15 cellular contexts compared by ENCODE assay signal in genomic region chr18:12409466-12409865, GRCh38. TPM values are rescaled to one million over a fixed set of nuclear protein-coding genes. Genes with fewer than 3 reads are reported as not detected.
DNase-seq lines count a peak whose midpoint lies in the region; ATAC-seq, FAIRE-seq and TF ChIP-seq lines count a peak whose summit lies in the region.
"Had no signal": no experiment of that assay in that cellular context is flagged by ENCODE, and none has a peak within 500 bp of the region (broad histone marks: within the 10 kb centered on the region; RNA-seq: fewer than 3 reads in every experiment).

No MANE protein-coding gene starts in this region.

- RAD21 ChIA-PET in GM12878 (lab: Charles Lee; ENCODE audit: unreplicated experiment): no interaction called here

- no TSS peak for BruUV-seq in GM12878 (replicated peaks; lab: Mats Ljungman, UMichigan)

- H2AFZ ChIP-seq in KMS-11 (ENCODE audit: low read depth): no peak overlapping the region
- no peak overlapping the region for H2AFZ ChIP-seq in GM12878 (ENCODE audit: control insufficient read depth, low read depth, low read length)
- no peak overlapping the region for H2AFZ ChIP-seq in neural progenitor cell (replicated peaks)

- WGBS in GM12878 (ENCODE audit: insufficient coverage, insufficient replicate concordance, low lambda C conversion rate, missing lambda C conversion rate): 65% methylated on average over 3 of the region's 3 CpGs

- peak overlapping the region; percentile 66 for H3K4me2 ChIP-seq in KMS-11
- H3K4me2 ChIP-seq in GM12878 (ENCODE audit: control insufficient read depth, insufficient read depth): peak overlapping the region; percentile 38
- no peak overlapping the region for H3K4me2 ChIP-seq in neural progenitor cell

- H3K27ac Mint-ChIP-seq in neural progenitor cell: no peak overlapping the region
- H3K27ac Mint-ChIP-seq: activated CD4-positive, alpha-beta memory T cell treated with anti-CD3 and anti-CD28 coated beads, Interleukin-2, amount 10 ng/mL, durations not matched to agents 7 days and 5 days; CD8-positive, alpha-beta T cell; stimulated activated naive B cell treated with anti-CD40 and anti-IgM and Interleukin-4, amounts not matched to agents 10 μg/mL and 1 μg/mL and 100 μg/mL, for 72 hours had no signal

- H3K4me3 ChIP-seq in KMS-11 (IDR thresholded peaks at IDR 0.05; ENCODE audit: insufficient read depth, low read depth, low read length) (no peak overlapping the region), GM12878 (no peak overlapping the region), neural progenitor cell (no peak overlapping the region)

- peaks cover 17% of the 10 kb centered on the region for H3K27me3 Mint-ChIP-seq in neural progenitor cell (ENCODE audit: insufficient read depth, low read depth)

- H3K9me3 ChIP-seq in GM12878 (replicated peaks; ENCODE audit: control insufficient read depth, insufficient read depth, low read length): no peaks in the 10 kb centered on the region
- H3K9me3 ChIP-seq in neural progenitor cell (ENCODE audit: low read depth): no peaks in the 10 kb centered on the region
- H3K9me3 ChIP-seq: esophagus muscularis mucosa had no signal

- peak overlapping the region; percentile 24 for H3K4me3 Mint-ChIP-seq in neural progenitor cell
- H3K4me3 Mint-ChIP-seq: activated CD4-positive, alpha-beta memory T cell treated with anti-CD3 and anti-CD28 coated beads, Interleukin-2, amount 10 ng/mL, durations not matched to agents 7 days and 5 days had no signal

- CTCF ChIA-PET in GM12878 (lab: Yijun Ruan, JAX): interaction anchor here (0.6 to 0.8 kb wide), 2 partner anchors 33 to 52 kb away, joined by 3 to 7 read pairs; partner anchors contain the start of gene AFG3L2

- DNase-seq in D341Med (ENCODE audit: low spot score) (peak; percentile 49), GM12878 (ENCODE audit: low read depth, low spot score) (no peak), neural progenitor cell (ENCODE audit: low spot score) (no peak), foreskin keratinocyte (no peak), AG20443 (ENCODE audit: low spot score) (no peak)
- DNase-seq: activated CD4-positive, alpha-beta memory T cell treated with anti-CD3 and anti-CD28 coated beads, Interleukin-2, amount 10 ng/mL, durations not matched to agents 7 days and 5 days; activated gamma-delta T cell treated with Interleukin-2 at 50 U/mL for 16 hours; CD8-positive, alpha-beta T cell; NCI-H2171 treated with DMSO at 0.1 percent for 48 hours; stimulated activated CD4-positive, alpha-beta T cell treated with anti-CD3 and anti-CD28 coated beads, Interleukin-4, amount 100 ng/mL, for 24 hours; stimulated activated naive B cell treated with anti-CD40 and anti-IgM and Interleukin-4, amounts not matched to agents 10 μg/mL and 1 μg/mL and 100 μg/mL, for 72 hours had no signal

- intact Hi-C loops in GM12878 (cut with micrococcal nuclease; ENCODE audit: unreplicated experiment): no loop called here

- no peak for TF ChIP-seq EP300 in GM12878 (IDR thresholded peaks at IDR 0.05; ENCODE audit: borderline replicate concordance in 1 of 2, control insufficient read depth in 1 of 2, low read depth in 2 of 2, low read length in 2 of 2)

- no peaks in the 10 kb centered on the region for H3K9me3 Mint-ChIP-seq in neural progenitor cell
- H3K9me3 Mint-ChIP-seq: activated CD4-positive, alpha-beta memory T cell treated with anti-CD3 and anti-CD28 coated beads, Interleukin-2, amount 10 ng/mL, durations not matched to agents 7 days and 5 days; CD8-positive, alpha-beta T cell; stimulated activated naive B cell treated with anti-CD40 and anti-IgM and Interleukin-4, amounts not matched to agents 10 μg/mL and 1 μg/mL and 100 μg/mL, for 72 hours had no signal

- FAIRE-seq in GM12878 (lab: Jason Lieb, UNC): no peak
- FAIRE-seq: colon had no signal

- no peak overlapping the region; the same call in 1 of the 2 replicates for H3K27ac ChIP-seq in KMS-11
- H3K27ac ChIP-seq in GM12878 (ENCODE audit: control insufficient read depth, insufficient read depth): no peak overlapping the region
- no peak overlapping the region for H3K27ac ChIP-seq in neural progenitor cell
- no peak overlapping the region for H3K27ac ChIP-seq in foreskin keratinocyte

- no peaks in the 10 kb centered on the region for H4K20me1 ChIP-seq in KMS-11 (ENCODE audit: insufficient read depth)
- no peaks in the 10 kb centered on the region for H4K20me1 ChIP-seq in GM12878 (ENCODE audit: control insufficient read depth, insufficient read depth)
- H4K20me1 ChIP-seq in neural progenitor cell (ENCODE audit: low read depth): no peaks in the 10 kb centered on the region

- peaks cover 7% of the 10 kb centered on the region for H3K36me3 Mint-ChIP-seq in neural progenitor cell
- H3K36me3 Mint-ChIP-seq: CD8-positive, alpha-beta T cell had no signal

- SMC1A ChIA-PET in GM12878 (lab: Charles Lee; ENCODE audit: uncharacterized antibody, unreplicated experiment): no interaction called here

- TF ChIP-seq POLR2A in GM12878 (IDR thresholded peaks at IDR 0.05; ENCODE audit: low read depth, low read length): no peak

- H3K27me3 ChIP-seq in KMS-11 (ENCODE audit: insufficient read depth, low read depth): no peaks in the 10 kb centered on the region
- peaks cover 3 to 9% of the 10 kb centered on the region in 2 experiments for H3K27me3 ChIP-seq in GM12878 (replicated peaks in 1 of 2; ENCODE audit: control insufficient read depth in 2 of 2, insufficient read depth in 2 of 2, low read length in 1 of 2)
- H3K27me3 ChIP-seq in neural progenitor cell: peaks cover 30% of the 10 kb centered on the region
- H3K27me3 ChIP-seq in foreskin keratinocyte: peaks cover 4% of the 10 kb centered on the region
- H3K27me3 ChIP-seq: esophagus muscularis mucosa had no signal

- H3K79me2 ChIP-seq in KMS-11 (ENCODE audit: insufficient read depth, low read depth) (peaks cover 32% of the 10 kb centered on the region), GM12878 (ENCODE audit: control insufficient read depth, insufficient read depth, low read length) (peaks cover 16% of the 10 kb centered on the region), neural progenitor cell (ENCODE audit: low read depth) (peaks cover 3% of the 10 kb centered on the region)

- no peaks in the 10 kb centered on the region for H3K36me3 ChIP-seq in KMS-11 (ENCODE audit: insufficient read depth)
- H3K36me3 ChIP-seq in GM12878 (ENCODE audit: control insufficient read depth in 2 of 2, insufficient read depth in 2 of 2, low read length in 1 of 2): no peaks in the 10 kb centered on the region
- H3K36me3 ChIP-seq in neural progenitor cell: no peaks in the 10 kb centered on the region

- H3K9ac ChIP-seq in KMS-11 (no peak overlapping the region), GM12878 (ENCODE audit: control insufficient read depth, insufficient read depth, low read length) (no peak overlapping the region), neural progenitor cell (no peak overlapping the region)

- TF ChIP-seq CTCF in KMS-11 (conservative IDR thresholded peaks at IDR 0.05; ENCODE audit: low read depth, low read length): no peak
- no peak for TF ChIP-seq CTCF in GM12878 (IDR thresholded peaks at IDR 0.05 in 2 of 3, conservative IDR thresholded peaks at IDR 0.05 in 1 of 3; ENCODE audit: control insufficient read depth in 2 of 3, extremely low read depth in 1 of 3, insufficient read depth in 1 of 3, low read depth in 3 of 3, low read length in 3 of 3)
- no peak for TF ChIP-seq CTCF in neural progenitor cell (IDR thresholded peaks at IDR 0.05)
- no peak for TF ChIP-seq CTCF in foreskin keratinocyte (conservative IDR thresholded peaks at IDR 0.05)

- in situ Hi-C loops in GM12878 (cut with MboI): no loop called here

- peaks cover 21% of the 10 kb centered on the region for H3F3A ChIP-seq in neural progenitor cell (ENCODE audit: low read depth)

- H3K4me1 ChIP-seq in KMS-11 (ENCODE audit: low read depth, poor library complexity, severe bottlenecking) (peaks cover 30% of the 10 kb centered on the region), GM12878 (ENCODE audit: control insufficient read depth, insufficient read depth, low read length) (peaks cover 4% of the 10 kb centered on the region), neural progenitor cell (peaks cover 5% of the 10 kb centered on the region), foreskin keratinocyte (no peaks in the 10 kb centered on the region)

- ATAC-seq in GM12878 (no peak), foreskin keratinocyte (no peak), HG03196 (IDR thresholded peaks at IDR 0.05; ENCODE audit: unreplicated experiment) (no peak)
- ATAC-seq: CD8-positive, alpha-beta T cell; stimulated activated naive B cell treated with anti-CD40 and anti-IgM and Interleukin-4, amounts not matched to agents 10 μg/mL and 1 μg/mL and 100 μg/mL, for 72 hours had no signal

- H3K4me1 Mint-ChIP-seq in neural progenitor cell: peaks cover 26% of the 10 kb centered on the region

- POLR2A ChIA-PET in GM12878 (lab: Charles Lee): interaction anchor here (0.6 to 1.0 kb wide), 3 partner anchors 15 to 562 kb away, joined by 3 to 5 read pairs (median 3); partner anchors contain the start of gene AFG3L2

- TF ChIP-seq RAD21 in GM12878 (IDR thresholded peaks at IDR 0.05; ENCODE audit: insufficient read depth, low read depth, low read length): no peak

RNA-seq across cellular contexts. Expression of gene PRELID3A, which starts 1.7 kb away (rescaled TPM):
- total RNA-seq in GM12878 (2013; cell fraction: nucleolus; rRNA removed): 35.5 and 38.9 TPM in 2 replicates
- 6.0 and 11.0 TPM in 2 replicates for total RNA-seq in GM12878 (2014; rRNA removed)
- total RNA-seq in GM12878 (2014; rRNA removed; fragmentation: Illumina TruSeq; extraction: Trizol): 6.9 and 7.3 TPM in 2 replicates
- 10.0 and 13.1 TPM in 2 replicates for total RNA-seq in GM12878 (2021)
- polyA plus RNA-seq in GM12878 (2011; ENCODE audit: low read depth): 2.8 TPM
- polyA plus RNA-seq in GM12878 (2011; rRNA removed): 6.1 and 7.6 TPM in 2 replicates
- 5.7 and 7.4 TPM in 2 replicates for polyA plus RNA-seq in GM12878 (2011; cell fraction: cytosol; rRNA removed)
- 35.5 and 36.8 TPM in 2 replicates for polyA plus RNA-seq in GM12878 (2011; cell fraction: nucleus; rRNA removed)
- polyA plus RNA-seq in GM12878 (2012): 5.6 and 6.6 TPM in 2 replicates
- polyA plus RNA-seq in GM12878 (2014; fragmentation: Illumina TruSeq; extraction: Trizol): 4.7 and 7.3 TPM in 2 replicates
- polyA plus RNA-seq in GM12878 (2014; fragmentation: Nextera tagmentation; extraction: Ambion mirVana): 1 to 10 TPM in 1 of 2 experiments, under 1 TPM in 1; 0.43 to 1.2 TPM
- polyA plus RNA-seq in GM12878 (2014; rRNA removed): 14.3 and 19.4 TPM in 2 replicates
- polyA plus RNA-seq in GM12878 (2016; fragmentation: Nextera tagmentation; extraction: Ambion mirVana): 1 to 10 TPM; 7.3 to 9.1 TPM
- 1.8 and 3.0 TPM in 2 replicates for polyA minus RNA-seq in GM12878 (2011; rRNA and poly(A)+ RNA removed)
- 2.9 TPM in 1 of 2 replicates, not detected in the other for polyA minus RNA-seq in GM12878 (2011; cell fraction: cytosol; rRNA and poly(A)+ RNA removed)
- 2.9 and 8.0 TPM in 2 replicates for polyA minus RNA-seq in GM12878 (2011; cell fraction: nucleus; rRNA and poly(A)+ RNA removed)
- 12.0 and 14.2 TPM in 2 replicates for total RNA-seq in neural progenitor cell (ENCODE audit: low replicate concordance)
- total RNA-seq in foreskin keratinocyte: 3.6 and 4.5 TPM in 2 replicates
- 3.7 and 3.9 TPM in 2 replicates for polyA plus RNA-seq in foreskin keratinocyte

RNA-seq across cellular contexts. Expression of gene AFG3L2, which starts 32.4 kb away (rescaled TPM):
- 76.0 and 83.0 TPM in 2 replicates for total RNA-seq in GM12878 (2013; cell fraction: nucleolus; rRNA removed)
- total RNA-seq in GM12878 (2014; rRNA removed): 57.9 and 62.9 TPM in 2 replicates
- 67.7 and 71.0 TPM in 2 replicates for total RNA-seq in GM12878 (2014; rRNA removed; fragmentation: Illumina TruSeq; extraction: Trizol)
- 63.8 and 68.0 TPM in 2 replicates for total RNA-seq in GM12878 (2021)
- polyA plus RNA-seq in GM12878 (2011; ENCODE audit: low read depth): 27.0 TPM
- polyA plus RNA-seq in GM12878 (2011; rRNA removed): 49.6 and 62.2 TPM in 2 replicates
- 32.0 and 33.2 TPM in 2 replicates for polyA plus RNA-seq in GM12878 (2011; cell fraction: cytosol; rRNA removed)
- polyA plus RNA-seq in GM12878 (2011; cell fraction: nucleus; rRNA removed): 46.8 and 48.9 TPM in 2 replicates
- 35.5 and 37.8 TPM in 2 replicates for polyA plus RNA-seq in GM12878 (2012)
- polyA plus RNA-seq in GM12878 (2014; fragmentation: Illumina TruSeq; extraction: Trizol): 57.6 and 70.8 TPM in 2 replicates
- 10 to 100 TPM; 21.0 to 21.6 TPM for polyA plus RNA-seq in GM12878 (2014; fragmentation: Nextera tagmentation; extraction: Ambion mirVana)
- polyA plus RNA-seq in GM12878 (2014; rRNA removed): 50.4 and 56.1 TPM in 2 replicates
- 10 to 100 TPM; 66.6 to 72.7 TPM for polyA plus RNA-seq in GM12878 (2016; fragmentation: Nextera tagmentation; extraction: Ambion mirVana)
- 41.6 and 42.9 TPM in 2 replicates for polyA minus RNA-seq in GM12878 (2011; rRNA and poly(A)+ RNA removed)
- 17.1 and 23.5 TPM in 2 replicates for polyA minus RNA-seq in GM12878 (2011; cell fraction: cytosol; rRNA and poly(A)+ RNA removed)
- 16.3 and 27.9 TPM in 2 replicates for polyA minus RNA-seq in GM12878 (2011; cell fraction: nucleus; rRNA and poly(A)+ RNA removed)
- 38.9 and 51.7 TPM in 2 replicates for total RNA-seq in neural progenitor cell (ENCODE audit: low replicate concordance)
- 48.1 and 57.0 TPM in 2 replicates for total RNA-seq in foreskin keratinocyte
- polyA plus RNA-seq in foreskin keratinocyte: 27.0 and 33.1 TPM in 2 replicates
